Comparison of ENCODE assay signal across 29 cellular contexts in the genomic region with DNA sequence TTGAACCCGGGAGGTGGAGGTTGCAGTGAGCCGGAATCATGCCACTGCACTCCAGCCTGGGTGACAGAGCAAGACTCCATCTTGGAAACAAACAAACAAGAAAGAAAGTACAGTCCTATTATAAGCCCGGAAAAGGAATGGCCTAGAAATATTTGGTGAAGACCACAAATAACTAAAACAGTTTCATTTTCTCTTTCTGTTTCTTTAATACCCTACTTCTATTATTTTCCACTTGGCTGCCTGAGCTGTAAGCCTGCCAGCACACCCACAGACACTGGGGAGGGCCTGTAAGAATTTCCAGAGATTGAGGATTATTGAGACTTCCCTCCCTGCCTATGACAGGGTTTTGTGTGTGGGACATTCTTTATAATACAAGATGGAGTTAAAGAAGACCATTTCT.
A peak's percentile ranks its signal among the peaks of the same experiment; 100 is the strongest.
DNase-seq lines count a peak whose midpoint lies in the region; ATAC-seq and TF ChIP-seq lines count a peak whose summit lies in the region.
"Had no signal": no experiment of that assay in that cellular context is flagged by ENCODE, and none has a peak within 500 bp of the region (broad histone marks: within the 10 kb centered on the region; RNA-seq: fewer than 3 reads in every experiment).

No MANE protein-coding gene starts in this region.

- H3K79me2 ChIP-seq in MM.1S (ENCODE audit: low read length), result no peaks in the 10 kb centered on the region
- H3K79me2 ChIP-seq: hepatocyte had no signal

- no peaks in the 10 kb centered on the region for H3K4me1 Mint-ChIP-seq in naive thymus-derived CD8-positive, alpha-beta T cell
- H3K4me1 Mint-ChIP-seq: CD8-positive, alpha-beta memory T cell had no signal

- POLR2A ChIA-PET in naive thymus-derived CD8-positive, alpha-beta T cell (lab: Charles Lee), result no interaction called here

- no peaks in the 10 kb centered on the region for H3K9me2 ChIP-seq in MM.1S (replicated peaks; ENCODE audit: insufficient read depth, low read length)
- H3K9me2 ChIP-seq: SK-N-SH had no signal

- H3K36me3 ChIP-seq in GM06990 (ENCODE audit: control insufficient read depth, insufficient read depth, low read length) (no peaks in the 10 kb centered on the region), MM.1S (replicated peaks; ENCODE audit: insufficient read depth, low read length) (no peaks in the 10 kb centered on the region)
- H3K36me3 ChIP-seq: gastroesophageal sphincter, thoracic aorta had no signal

- peak overlapping the region; percentile 57; the same call in 1 of the 2 replicates for H3K27ac ChIP-seq in MM.1S (ENCODE audit: low read length)
- H3K27ac ChIP-seq: gastroesophageal sphincter, GM23248, hepatocyte, thoracic aorta had no signal

- peak; percentile 20 for DNase-seq in GM06990 (ENCODE audit: extremely low read depth, insufficient read length)
- peak; percentile 24 for DNase-seq in GM20000 (ENCODE audit: low spot score)
- DNase-seq in MM.1S, result peak; percentile 84
- peak; percentile 2 for DNase-seq in choroid plexus epithelial cell (ENCODE audit: low read depth)
- no peak for DNase-seq in T1000 (lab: John Stamatoyannopoulos, UW)
- DNase-seq in naive thymus-derived CD8-positive, alpha-beta T cell, result no peak
- no peak for DNase-seq in middle frontal gyrus (ENCODE audit: extremely low spot score, low spot score)
- DNase-seq in activated naive CD4-positive, alpha-beta T cell treated with anti-CD3 and anti-CD28 coated beads, Interleukin-2, amount 50 U/mL, for 72 hours (ENCODE audit: low spot score in 2 of 2), result no peak
- DNase-seq: activated CD8-positive, alpha-beta T cell treated with anti-CD3 and anti-CD28 coated beads, Interleukin-2, amount 10 ng/mL, durations not matched to agents 7 days and 5 days; AML-193; aorta; CD8-positive, alpha-beta memory T cell; DMS 273 treated with DMSO at 0.1 percent for 48 hours; EL; GM23248; NCI-H1105 treated with DMSO at 0.1 percent for 48 hours; NCI-H2029 treated with DMSO at 0.1 percent for 48 hours; NCI-H2227 treated with DMSO at 0.1 percent for 48 hours; NCI-H748 treated with DMSO at 0.1 percent for 48 hours; SK-N-SH; stimulated activated naive CD4-positive, alpha-beta T cell treated with Interleukin-2 at 50 U/mL for 16 hours had no signal

- ATAC-seq in naive thymus-derived CD8-positive, alpha-beta T cell, result no peak
- no peak for ATAC-seq in activated naive CD4-positive, alpha-beta T cell treated with anti-CD3 and anti-CD28 coated beads, Interleukin-2, amount 50 U/mL, for 72 hours
- ATAC-seq: activated CD4-positive, CD25-positive, alpha-beta regulatory T cell treated with anti-CD3 and anti-CD28 coated beads, Interleukin-2, amount 50 U/mL, for 24 hours; activated CD8-positive, alpha-beta T cell treated with anti-CD3 and anti-CD28 coated beads, Interleukin-2, amount 10 ng/mL, durations not matched to agents 7 days and 5 days; gastroesophageal sphincter; left lobe of liver had no signal

- H3K27me3 ChIP-seq in GM06990 (replicated peaks; ENCODE audit: control insufficient read depth, insufficient read depth, low read length), result no peaks in the 10 kb centered on the region
- no peaks in the 10 kb centered on the region for H3K27me3 ChIP-seq in MM.1S (replicated peaks; ENCODE audit: insufficient read depth, low read length)
- H3K27me3 ChIP-seq: gastroesophageal sphincter, hepatocyte had no signal

- H3K36me3 Mint-ChIP-seq in naive thymus-derived CD8-positive, alpha-beta T cell, result no peaks in the 10 kb centered on the region
- H3K36me3 Mint-ChIP-seq in activated naive CD4-positive, alpha-beta T cell treated with anti-CD3 and anti-CD28 coated beads, Interleukin-2, amount 50 U/mL, for 72 hours, result peaks cover 0 to 6% of the 10 kb centered on the region in 2 donors
- H3K36me3 Mint-ChIP-seq: activated naive CD8-positive, alpha-beta T cell; CD8-positive, alpha-beta memory T cell had no signal

- H3K9ac ChIP-seq in MM.1S (ENCODE audit: low read length), result no peak overlapping the region
- H3K9ac ChIP-seq: GM23248, SK-N-SH had no signal

- no peaks in the 10 kb centered on the region for H3F3A ChIP-seq in MM.1S (ENCODE audit: insufficient read depth, low read length)

- peaks cover 33% of the 10 kb centered on the region for H3K4me1 ChIP-seq in MM.1S (ENCODE audit: low read length)
- H3K4me1 ChIP-seq: gastroesophageal sphincter had no signal

- no peak overlapping the region for H3K4me3 Mint-ChIP-seq in naive thymus-derived CD8-positive, alpha-beta T cell
- H3K4me3 Mint-ChIP-seq: activated CD8-positive, alpha-beta T cell treated with anti-CD3 and anti-CD28 coated beads, Interleukin-2, amount 10 ng/mL, durations not matched to agents 7 days and 5 days; activated naive CD8-positive, alpha-beta T cell; CD8-positive, alpha-beta memory T cell; T-helper 1 cell treated with Interleukin-12 subunit alpha and Interleukin-12 subunit beta and Interleukin-4 antibody, amounts not matched to agents 30 μg/mL and 1 μg/mL, for 36 hours had no signal

- no peak overlapping the region for H3K4me3 ChIP-seq in GM06990 (replicated peaks; ENCODE audit: low read depth, low read length)
- no peak overlapping the region for H3K4me3 ChIP-seq in MM.1S (ENCODE audit: low read length)
- no peak overlapping the region for H3K4me3 ChIP-seq in choroid plexus epithelial cell (ENCODE audit: low read depth, low read length)
- H3K4me3 ChIP-seq: gastroesophageal sphincter, GM23248, hepatocyte, thoracic aorta had no signal

- H3K4me2 ChIP-seq in MM.1S (ENCODE audit: low read depth, low read length), result peak overlapping the region; percentile 63
- H3K4me2 ChIP-seq: hepatocyte, SK-N-SH had no signal

- peak overlapping the region; percentile 40 for H2AFZ ChIP-seq in MM.1S (ENCODE audit: low read length)
- H2AFZ ChIP-seq: GM23248, hepatocyte had no signal

- no peak overlapping the region for H3K27ac Mint-ChIP-seq in naive thymus-derived CD8-positive, alpha-beta T cell
- H3K27ac Mint-ChIP-seq in activated naive CD4-positive, alpha-beta T cell treated with anti-CD3 and anti-CD28 coated beads, Interleukin-2, amount 50 U/mL, for 72 hours, result no peak overlapping the region
- H3K27ac Mint-ChIP-seq: activated CD8-positive, alpha-beta T cell treated with anti-CD3 and anti-CD28 coated beads, Interleukin-2, amount 10 ng/mL, durations not matched to agents 7 days and 5 days; activated naive CD8-positive, alpha-beta T cell; CD8-positive, alpha-beta memory T cell; progenitor cell of endocrine pancreas; T-helper 1 cell treated with Interleukin-12 subunit alpha and Interleukin-12 subunit beta and Interleukin-4 antibody, amounts not matched to agents 30 μg/mL and 1 μg/mL, for 36 hours had no signal

- peaks cover 0 to 6% (median 0%) of the 10 kb centered on the region in 9 donors for H3K9me3 Mint-ChIP-seq in naive thymus-derived CD8-positive, alpha-beta T cell
- peaks cover 10 to 15% of the 10 kb centered on the region in 2 donors for H3K9me3 Mint-ChIP-seq in activated naive CD4-positive, alpha-beta T cell treated with anti-CD3 and anti-CD28 coated beads, Interleukin-2, amount 50 U/mL, for 72 hours

- no peaks in the 10 kb centered on the region for H3K27me3 Mint-ChIP-seq in naive thymus-derived CD8-positive, alpha-beta T cell
- H3K27me3 Mint-ChIP-seq: activated naive CD8-positive, alpha-beta T cell; progenitor cell of endocrine pancreas had no signal

- no peak for TF ChIP-seq CTCF in GM06990 (IDR thresholded peaks at IDR 0.05; ENCODE audit: insufficient read depth, low read length, poor library complexity, severe bottlenecking)
- no peak for TF ChIP-seq CTCF in GM20000 (IDR thresholded peaks at IDR 0.05; ENCODE audit: extremely low read depth, missing control alignments)
- TF ChIP-seq CTCF in MM.1S (IDR thresholded peaks at IDR 0.05; ENCODE audit: low read length), result no peak
- TF ChIP-seq CTCF in choroid plexus epithelial cell (conservative IDR thresholded peaks at IDR 0.05; ENCODE audit: low read depth, low read length), result no peak

- H4K20me1 ChIP-seq in MM.1S (ENCODE audit: insufficient read depth, low read length), result no peaks in the 10 kb centered on the region

- no peaks in the 10 kb centered on the region for H3K9me3 ChIP-seq in MM.1S (replicated peaks; ENCODE audit: insufficient read depth, low read length)
- H3K9me3 ChIP-seq: SK-N-SH, thoracic aorta had no signal

Comparison
In these comparisons a context has a peak if more than half of its experiments do, and no peak if none do; other contexts are left out.
1. DNase-seq: peak in GM06990 (single experiment), GM20000 (single experiment), MM.1S (single experiment) and choroid plexus epithelial cell (single experiment); none in T1000 (single experiment), naive thymus-derived CD8-positive, alpha-beta T cell (0 of 10), middle frontal gyrus (single experiment) and activated naive CD4-positive, alpha-beta T cell treated with anti-CD3 and anti-CD28 coated beads, Interleukin-2, amount 50 U/mL, for 72 hours (0 of 2).